Comparison of ENCODE assay signal across 15 cellular contexts in genomic region chr17:75642221-75643032, GRCh38. TPM values are rescaled to one million over a fixed set of nuclear protein-coding genes. Genes with fewer than 3 reads are reported as not detected.
DNase-seq lines count a peak whose midpoint lies in the region; ATAC-seq and TF ChIP-seq lines count a peak whose summit lies in the region.
"Had no signal": no experiment of that assay in that cellular context is flagged by ENCODE, and none has a peak within 500 bp of the region (broad histone marks: within the 10 kb centered on the region; RNA-seq: fewer than 3 reads in every experiment).

No MANE protein-coding gene starts in this region.

- no peak overlapping the region for H3K4me3 Mint-ChIP-seq in mesothelial cell of epicardium
- no peak overlapping the region for H3K4me3 Mint-ChIP-seq in activated T-cell treated with anti-CD3 and anti-CD28 coated beads, Interleukin-2, amount 50 U/mL, for 4 hours
- H3K4me3 Mint-ChIP-seq: activated CD8-positive, alpha-beta T cell treated with anti-CD3 and anti-CD28 coated beads for 36 hours; activated naive CD4-positive, alpha-beta T cell treated with anti-CD3 and anti-CD28 coated beads for 36 hours had no signal

- peaks cover 0 to 60% (median 0%) of the 10 kb centered on the region in 9 donors for H3K36me3 ChIP-seq in heart right ventricle

- peaks cover 0 to 52% (median 32%) of the 10 kb centered on the region in 9 donors for H3K4me1 ChIP-seq in heart right ventricle
- H3K4me1 ChIP-seq: testis had no signal

- H3K27me3 Mint-ChIP-seq in mesothelial cell of epicardium (ENCODE audit: low read depth) = no peaks in the 10 kb centered on the region
- H3K27me3 Mint-ChIP-seq in activated T-cell treated with anti-CD3 and anti-CD28 coated beads, Interleukin-2, amount 50 U/mL, for 4 hours (ENCODE audit: low read depth) = no peaks in the 10 kb centered on the region
- H3K27me3 Mint-ChIP-seq: activated CD8-positive, alpha-beta T cell treated with anti-CD3 and anti-CD28 coated beads for 36 hours had no signal

- H3K36me3 Mint-ChIP-seq in mesothelial cell of epicardium = no peaks in the 10 kb centered on the region
- H3K36me3 Mint-ChIP-seq in activated T-cell treated with anti-CD3 and anti-CD28 coated beads, Interleukin-2, amount 50 U/mL, for 4 hours (ENCODE audit: insufficient read depth) = no peaks in the 10 kb centered on the region

- H3K4me1 Mint-ChIP-seq in mesothelial cell of epicardium = peaks cover 40% of the 10 kb centered on the region
- H3K4me1 Mint-ChIP-seq in activated T-cell treated with anti-CD3 and anti-CD28 coated beads, Interleukin-2, amount 50 U/mL, for 4 hours (ENCODE audit: low read depth) = peaks cover 6% of the 10 kb centered on the region

- H3K4me3 ChIP-seq in heart right ventricle = no peak overlapping the region
- H3K4me3 ChIP-seq: testis had no signal

- H3K27ac Mint-ChIP-seq in mesothelial cell of epicardium = peak overlapping the region; percentile 90
- H3K27ac Mint-ChIP-seq: activated CD8-positive, alpha-beta T cell treated with anti-CD3 and anti-CD28 coated beads for 36 hours; activated naive CD4-positive, alpha-beta T cell treated with anti-CD3 and anti-CD28 coated beads for 36 hours had no signal

- intact Hi-C loops in heart right ventricle (cut with DNase I) (no loop called here), left ventricle myocardium superior (cut with micrococcal nuclease) (no loop called here)

- no peaks in the 10 kb centered on the region for H3K27me3 ChIP-seq in heart right ventricle
- H3K27me3 ChIP-seq: testis had no signal

- H3K27ac ChIP-seq in heart right ventricle (peak overlapping the region in 7 of 10 donors; percentile 10 to 78 (median 65)), cingulate gyrus (ENCODE audit: low read depth, low read length) (peak overlapping the region; percentile 41)
- H3K27ac ChIP-seq: testis had no signal

- TF ChIP-seq CTCF in heart right ventricle (IDR thresholded peaks at IDR 0.05) (no peak), mesothelial cell of epicardium (IDR thresholded peaks at IDR 0.05; ENCODE audit: unreplicated experiment) (no peak)

- no peaks in the 10 kb centered on the region for H3K9me3 Mint-ChIP-seq in mesothelial cell of epicardium
- no peaks in the 10 kb centered on the region for H3K9me3 Mint-ChIP-seq in activated T-cell treated with anti-CD3 and anti-CD28 coated beads, Interleukin-2, amount 50 U/mL, for 4 hours
- H3K9me3 Mint-ChIP-seq: activated CD8-positive, alpha-beta T cell treated with anti-CD3 and anti-CD28 coated beads for 36 hours; activated naive CD4-positive, alpha-beta T cell treated with anti-CD3 and anti-CD28 coated beads for 36 hours had no signal

- ATAC-seq in heart right ventricle (no peak), left ventricle myocardium superior (no peak), HG02610 (IDR thresholded peaks at IDR 0.05; ENCODE audit: unreplicated experiment) (no peak), HG02678 (IDR thresholded peaks at IDR 0.05; ENCODE audit: unreplicated experiment) (no peak), HG03442 (IDR thresholded peaks at IDR 0.05; ENCODE audit: unreplicated experiment) (no peak)
- no peak for ATAC-seq in activated T-cell treated with anti-CD3 and anti-CD28 coated beads, Interleukin-2, amount 50 U/mL, for 4 hours
- ATAC-seq: activated CD8-positive, alpha-beta T cell treated with anti-CD3 and anti-CD28 coated beads for 36 hours; left lobe of liver had no signal

- no peak for DNase-seq in heart right ventricle
- no peak for DNase-seq in left ventricle myocardium superior
- DNase-seq in mesothelial cell of epicardium (ENCODE audit: low spot score in 2 of 2, unreplicated experiment in 2 of 2) = no peak
- no peak for DNase-seq in activated T-cell treated with anti-CD3 and anti-CD28 coated beads, Interleukin-2, amount 50 U/mL, for 4 hours
- DNase-seq: activated CD8-positive, alpha-beta T cell treated with anti-CD3 and anti-CD28 coated beads for 36 hours; activated naive CD4-positive, alpha-beta T cell treated with anti-CD3 and anti-CD28 coated beads for 36 hours; cerebellar nuclear complex; EL; NCI-H1105; testis had no signal

- WGBS in heart right ventricle, 2 donors = 84 to 86% methylated on average over 9 of the region's 9 CpGs

- no peaks in the 10 kb centered on the region for H3K9me3 ChIP-seq in heart right ventricle
- H3K9me3 ChIP-seq: testis had no signal

RNA-seq across cellular contexts. Expression of gene SMIM5, which starts 9.2 kb away (rescaled TPM):
- total RNA-seq in heart right ventricle (10 to 100 TPM in 2 of 10 donors, 1 to 10 TPM in 8; 1.9 to 14.2 (median 6.5) TPM), left ventricle myocardium superior (15.8 TPM), mesothelial cell of epicardium (0.95 to 1.7 TPM (median 1.5 TPM) in 3 replicates)
- 10 to 100 TPM in 1 of 2 donors, 1 to 10 TPM in 1; 3.1 to 19.2 TPM for polyA plus RNA-seq in heart right ventricle
- under 1 TPM in 1 of 3 donors, not detected in 2; 0.24 TPM for total RNA-seq in activated T-cell treated with anti-CD3 and anti-CD28 coated beads, Interleukin-2, amount 50 U/mL, for 4 hours
- total RNA-seq: activated naive CD4-positive, alpha-beta T cell treated with anti-CD3 and anti-CD28 coated beads for 36 hours had no signal

RNA-seq across cellular contexts. Expression of gene RECQL5, which starts 24.5 kb away (rescaled TPM):
- total RNA-seq in heart right ventricle (10 to 100 TPM in 8 of 10 donors, 1 to 10 TPM in 2; 9.2 to 14.4 (median 10.7) TPM), left ventricle myocardium superior (14.3 TPM), mesothelial cell of epicardium (56.9 to 63.3 TPM (median 62.6 TPM) in 3 replicates)
- polyA plus RNA-seq in heart right ventricle = 10 to 100 TPM in 1 of 2 donors, 1 to 10 TPM in 1; 6.3 to 32.1 TPM
- 10 to 100 TPM; 20.7 to 26.1 (median 21.8) TPM for total RNA-seq in activated T-cell treated with anti-CD3 and anti-CD28 coated beads, Interleukin-2, amount 50 U/mL, for 4 hours

RNA-seq across cellular contexts. Expression of gene SAP30BP, which starts 24.7 kb away (rescaled TPM):
- total RNA-seq in heart right ventricle (10 to 100 TPM; 41.7 to 64.4 (median 55.8) TPM), left ventricle myocardium superior (47.8 TPM), mesothelial cell of epicardium (96.0 to 109 TPM (median 106 TPM) in 3 replicates)
- 100 to 1,000 TPM in 1 of 2 donors, 10 to 100 TPM in 1; 78.4 to 115 TPM for polyA plus RNA-seq in heart right ventricle
- total RNA-seq in activated T-cell treated with anti-CD3 and anti-CD28 coated beads, Interleukin-2, amount 50 U/mL, for 4 hours = 100 to 1,000 TPM; 115 to 124 (median 119) TPM

RNA-seq across cellular contexts. Expression of gene MYO15B, which starts 54.8 kb away (rescaled TPM):
- total RNA-seq in heart right ventricle = 10 to 100 TPM; 27.9 to 62.2 (median 45.8) TPM
- polyA plus RNA-seq in heart right ventricle = 100 to 1,000 TPM in 1 of 2 donors, 10 to 100 TPM in 1; 30.8 to 205 TPM
- total RNA-seq in left ventricle myocardium superior = 48.2 TPM
- 257 to 281 TPM (median 277 TPM) in 3 replicates for total RNA-seq in mesothelial cell of epicardium
- total RNA-seq in activated T-cell treated with anti-CD3 and anti-CD28 coated beads, Interleukin-2, amount 50 U/mL, for 4 hours = 10 to 100 TPM in 2 of 3 donors, 1 to 10 TPM in 1; 9.3 to 29.6 (median 14.0) TPM
